In genomic region chr2:171999604-172000469, GRCh38 we compare ENCODE assay signal across 8 cellular contexts. TPM values are rescaled to one million over a fixed set of nuclear protein-coding genes. Genes with fewer than 3 reads are reported as not detected.
DNase-seq lines count a peak whose midpoint lies in the region; ATAC-seq and TF ChIP-seq lines count a peak whose summit lies in the region.

TSS of gene METAP1D (plus strand) at chr2:171999953. CDS start at chr2:171999970, 17 bp downstream.

- DNase-seq in NAMALWA (ENCODE audit: low spot score) (peak; percentile 95), SK-N-DZ (ENCODE audit: low spot score) (peak; percentile 92), glomerular endothelial cell (ENCODE audit: extremely low read depth, low read depth, low spot score) (peak; percentile 25), occipital lobe (lab: John Stamatoyannopoulos, UW) (peak; percentile 91), suprapubic skin (ENCODE audit: low spot score in 2 of 2) (peak; percentile 81 to 86)
- DNase-seq in activated naive CD4-positive, alpha-beta T cell treated with anti-CD3 and anti-CD28 coated beads, Interleukin-2, amount 50 U/mL, for 16 hours, result peak; percentile 92

- peak; percentile 94 for ATAC-seq in HG02571 (IDR thresholded peaks at IDR 0.05; ENCODE audit: unreplicated experiment)

- H3K27me3 ChIP-seq in suprapubic skin, result no peaks in the 10 kb centered on the region

- peak within 1 kb of the TSS; percentile 99 for H3K4me3 ChIP-seq in GM08714 (ENCODE audit: low read length)
- H3K4me3 ChIP-seq in suprapubic skin, result peak within 1 kb of the TSS; percentile 76

- TF ChIP-seq POLR2A in suprapubic skin (IDR thresholded peaks at IDR 0.05), result no peak

- no peak within 1 kb of the TSS for H3K27ac ChIP-seq in suprapubic skin

- no peaks in the 10 kb centered on the region for H3K9me3 ChIP-seq in suprapubic skin

- no peak for TF ChIP-seq CTCF in suprapubic skin (IDR thresholded peaks at IDR 0.05)

- under 1% methylated on average over 71 of the region's 73 CpGs for WGBS in suprapubic skin

- peaks cover 15% of the 10 kb centered on the region for H3K4me1 ChIP-seq in suprapubic skin

- H3K36me3 ChIP-seq in suprapubic skin, result no peaks in the 10 kb centered on the region

- TF ChIP-seq EP300 in suprapubic skin (IDR thresholded peaks at IDR 0.05), result no peak

RNA-seq across cellular contexts. Expression of gene METAP1D, which starts in this region (rescaled TPM):
- 10.9 and 14.7 TPM in 2 replicates for polyA plus RNA-seq in SK-N-DZ (2014; cell fraction: cytosol; rRNA removed)
- polyA plus RNA-seq in SK-N-DZ (2014; cell fraction: nucleus; rRNA removed), result 21.5 and 32.4 TPM in 2 replicates
- total RNA-seq in glomerular endothelial cell, result 2.4 and 2.5 TPM in 2 replicates
- 9.5 TPM for total RNA-seq in occipital lobe
- 1 to 10 TPM; 2.1 to 5.9 (median 4.3) TPM for total RNA-seq in suprapubic skin

Comparison
In these comparisons a context has a peak if more than half of its experiments do, and no peak if none do; other contexts are left out.
1. DNase-seq: peak in every context shown above with its lines; median percentile 95 in NAMALWA; 92 in SK-N-DZ; 92 in activated naive CD4-positive, alpha-beta T cell treated with anti-CD3 and anti-CD28 coated beads, Interleukin-2, amount 50 U/mL, for 16 hours; 91 in occipital lobe; 84 in suprapubic skin; 25 in glomerular endothelial cell.